16 cellular contexts compared by ENCODE assay signal in the genomic region with DNA sequence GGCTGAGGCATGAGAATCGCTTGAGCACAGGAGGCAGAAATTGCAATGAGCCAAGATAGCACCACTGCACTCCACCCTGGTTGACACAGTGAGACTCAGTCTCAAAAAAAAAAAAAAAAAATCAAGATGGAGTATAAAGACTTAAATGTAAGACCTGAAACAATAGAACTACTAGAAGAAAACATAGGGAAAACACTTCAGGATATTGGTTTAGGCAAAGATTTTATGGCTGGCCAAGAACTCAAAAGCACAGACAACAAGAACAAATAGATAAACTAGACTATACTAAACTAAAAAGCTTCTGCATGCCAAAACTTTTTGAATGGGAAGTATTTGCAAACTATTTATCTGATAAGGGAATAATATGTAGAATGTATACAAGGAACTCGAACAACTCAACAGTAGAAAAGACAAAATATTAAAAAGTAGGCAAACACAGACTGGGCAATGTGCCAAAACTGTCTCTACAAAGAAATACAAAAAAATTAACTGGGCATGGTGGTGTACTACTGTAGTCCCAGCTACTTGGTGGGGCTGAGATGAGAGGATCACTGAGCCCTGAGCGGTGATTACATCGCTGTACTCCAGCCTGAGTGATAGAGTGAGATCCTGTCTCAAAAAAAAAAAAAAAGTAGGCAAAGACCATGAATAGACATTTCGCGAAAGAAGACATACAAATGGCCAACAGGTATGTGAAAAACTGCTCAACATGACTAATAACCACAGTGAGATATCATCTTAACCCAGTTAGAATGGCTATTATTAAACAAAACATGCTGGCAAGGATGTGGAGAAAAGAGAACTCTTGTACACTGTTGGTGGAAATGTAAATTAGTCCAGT. TPM values are rescaled to one million over a fixed set of nuclear protein-coding genes. Genes with fewer than 3 reads are reported as not detected.
DNase-seq lines count a peak whose midpoint lies in the region; ATAC-seq and TF ChIP-seq lines count a peak whose summit lies in the region.
"Had no signal": no experiment of that assay in that cellular context is flagged by ENCODE, and none has a peak within 500 bp of the region (broad histone marks: within the 10 kb centered on the region; RNA-seq: fewer than 3 reads in every experiment).

No MANE protein-coding gene starts in this region.

- CTCF ChIA-PET in PC-3 (lab: Charles Lee), result interaction anchor here (0.8 kb wide), 1 partner anchor 10 kb away, joined by 3 read pairs; no protein-coding TSS in a partner anchor

- peaks cover 10% of the 10 kb centered on the region for H3F3A ChIP-seq in PC-3 (ENCODE audit: low read length, unreplicated experiment)

- in situ Hi-C loops in Caki2 (cut with HindIII; ENCODE audit: low pct_unique_long_range_greater_than_20kb, low sequenced_read_pairs), result no loop called here

- 0 out of 2 replicates have a peak, but pooled peaks cover 10% of the 10 kb centered on the region for H4K20me1 ChIP-seq in PC-3 (ENCODE audit: low read length)
- H4K20me1 ChIP-seq: BLaER1 had no signal

- H3K4me1 Mint-ChIP-seq in effector memory CD8-positive, alpha-beta T cell (ENCODE audit: low read depth in 2 of 2), result no peaks in the 10 kb centered on the region
- H3K4me1 Mint-ChIP-seq: stimulated activated effector memory CD8-positive, alpha-beta T cell treated with anti-CD3 and anti-CD28 coated beads, Interleukin-12 subunit alpha, Interleukin-12 subunit beta, amount 100 ng/mL, for 72 hours had no signal

- peak; percentile 67 for ATAC-seq in PC-3
- no peak for ATAC-seq in effector memory CD8-positive, alpha-beta T cell (replicated peaks)
- ATAC-seq in HG03442 (IDR thresholded peaks at IDR 0.05; ENCODE audit: unreplicated experiment), result no peak
- ATAC-seq: HCT116; stimulated activated effector memory CD8-positive, alpha-beta T cell treated with anti-CD3 and anti-CD28 coated beads, Interleukin-12 subunit alpha, Interleukin-12 subunit beta, amount 100 ng/mL, for 72 hours had no signal

- 76 to 80% (median 78%) methylated on average over 6 of the region's 6 CpGs for WGBS in adrenal gland, 4 donors

- no peak overlapping the region for H3K4me3 ChIP-seq in PC-3 (ENCODE audit: low read length)
- no peak overlapping the region for H3K4me3 ChIP-seq in adrenal gland
- H3K4me3 ChIP-seq: BLaER1 had no signal

- H3K27me3 ChIP-seq in PC-3 (ENCODE audit: low read length) (no peaks in the 10 kb centered on the region), adrenal gland (no peaks in the 10 kb centered on the region)
- H3K27me3 ChIP-seq: BLaER1 had no signal

- no peak overlapping the region for H2AFZ ChIP-seq in PC-3 (ENCODE audit: low read length)

- H3K27me3 Mint-ChIP-seq in effector memory CD8-positive, alpha-beta T cell, result no peaks in the 10 kb centered on the region

- POLR2A ChIA-PET in PC-3 (lab: Charles Lee; ENCODE audit: unreplicated experiment), result no interaction called here

- H3K27ac ChIP-seq in PC-3 (ENCODE audit: low read length) (no peak overlapping the region), adrenal gland (no peak overlapping the region)
- H3K27ac ChIP-seq: BLaER1 had no signal

- BruUV-seq in PC-3 (replicated peaks; lab: Mats Ljungman, UMichigan), result no TSS peak

- H3K36me3 Mint-ChIP-seq in effector memory CD8-positive, alpha-beta T cell (ENCODE audit: insufficient read depth), result peaks cover 5% of the 10 kb centered on the region

- H3K4me1 ChIP-seq in PC-3 (ENCODE audit: insufficient read depth, low read length), result peaks cover 18% of the 10 kb centered on the region
- no peaks in the 10 kb centered on the region for H3K4me1 ChIP-seq in adrenal gland (replicated peaks in 1 of 2)

- intact Hi-C loops in PC-3 (cut with micrococcal nuclease) (no loop called here), adrenal gland (cut with DNase I) (loop anchor here in 1 of 2 donors (5.0 kb wide), 1 partner anchor 396 kb away; no protein-coding TSS in a partner anchor)

- H3K9me3 ChIP-seq in PC-3 (ENCODE audit: low read length), result no peaks in the 10 kb centered on the region
- no peaks in the 10 kb centered on the region for H3K9me3 ChIP-seq in adrenal gland (replicated peaks in 1 of 3)

- TF ChIP-seq CTCF in PC-3 (conservative IDR thresholded peaks at IDR 0.05; ENCODE audit: low read depth, low read length) (no peak), adrenal gland (IDR thresholded peaks at IDR 0.05) (no peak)

- H3K9me2 ChIP-seq in PC-3 (replicated peaks; ENCODE audit: low read length), result no peaks in the 10 kb centered on the region

- H3K79me2 ChIP-seq in PC-3 (ENCODE audit: low read length), result no peaks in the 10 kb centered on the region

- no peak overlapping the region for H3K4me3 Mint-ChIP-seq in effector memory CD8-positive, alpha-beta T cell
- H3K4me3 Mint-ChIP-seq: activated T-helper 1 cell treated with anti-CD3 and anti-CD28 coated beads, Interleukin-12 subunit alpha, Interleukin-12 subunit beta, Interleukin-2, Interleukin-4 antibody, amounts not matched to agents 30 ng/mL and 10 ng/mL and 1 ng/mL, durations not matched to agents 14 hours and 24 hours and 36 hours; stimulated activated effector memory CD8-positive, alpha-beta T cell treated with anti-CD3 and anti-CD28 coated beads, Interleukin-12 subunit alpha, Interleukin-12 subunit beta, amount 100 ng/mL, for 72 hours had no signal

- peak overlapping the region; percentile 63 to 65 for H3K27ac Mint-ChIP-seq in effector memory CD8-positive, alpha-beta T cell

- peaks cover 5 to 18% of the 10 kb centered on the region in 2 donors for H3K9me3 Mint-ChIP-seq in effector memory CD8-positive, alpha-beta T cell

- no peak for TF ChIP-seq POLR2A in adrenal gland (IDR thresholded peaks at IDR 0.05)

- no peak overlapping the region for H3K4me2 ChIP-seq in PC-3 (ENCODE audit: low read length)
- H3K4me2 ChIP-seq: BLaER1 had no signal

- H3K9ac ChIP-seq in PC-3 (ENCODE audit: low read length), result no peak overlapping the region
- H3K9ac ChIP-seq: BLaER1 had no signal

- H3K36me3 ChIP-seq in PC-3 (ENCODE audit: low read depth, low read length) (peaks cover 32% of the 10 kb centered on the region), adrenal gland (replicated peaks in 1 of 2) (no peaks in the 10 kb centered on the region)

- DNase-seq in DMS53 (lab: John Stamatoyannopoulos, UW) (peak; percentile 27), DMS53 treated with DMSO at 0.1 percent for 48 hours (lab: John Stamatoyannopoulos, UW; ENCODE audit: unreplicated experiment) (no peak), Caki2 (ENCODE audit: low read depth) (peak; percentile 26), PC-3 (peak; percentile 74), adrenal gland (no peak)
- DNase-seq in effector memory CD8-positive, alpha-beta T cell, result no peak
- no peak for DNase-seq in activated effector memory CD4-positive, alpha-beta T cell treated with Interleukin-2 at 50 U/mL for 16 hours
- DNase-seq: activated CD4-positive, alpha-beta T cell treated with anti-CD3 and anti-CD28 coated beads, Interleukin-2, amount 50 U/mL, for 1 hour; aorta; DMS 273 treated with DMSO at 0.1 percent for 48 hours; T-helper 9 cell had no signal

RNA-seq across cellular contexts. Expression of a gene that starts 25.3 kb away (rescaled TPM):
- total RNA-seq in Caki2 (2014; rRNA removed; shearing (Covaris generic); ENCODE audit: low replicate concordance), result 42.8 and 53.5 TPM in 2 replicates
- total RNA-seq in PC-3 (2014; rRNA removed) (57.9 and 65.0 TPM in 2 replicates), adrenal gland (1 to 10 TPM in 2 of 8 donors, under 1 TPM in 6; 0.06 to 1.2 (median 0.66) TPM)
- polyA plus RNA-seq in adrenal gland, result 1 to 10 TPM in 1 of 3 donors, under 1 TPM in 2; 0.24 to 1.8 (median 0.24) TPM

RNA-seq across cellular contexts. Expression of a gene that starts 25.5 kb away (rescaled TPM):
- 24.4 and 29.6 TPM in 2 replicates for total RNA-seq in Caki2 (2014; rRNA removed; shearing (Covaris generic); ENCODE audit: low replicate concordance)
- total RNA-seq in PC-3 (2014; rRNA removed) (25.3 and 28.3 TPM in 2 replicates), adrenal gland (10 to 100 TPM in 6 of 8 donors, 1 to 10 TPM in 2; 9.4 to 20.4 (median 12.2) TPM)
- polyA plus RNA-seq in adrenal gland, result 10 to 100 TPM in 1 of 3 donors, 1 to 10 TPM in 2; 6.3 to 14.8 (median 8.8) TPM

Comparison
In these comparisons a context has a peak if more than half of its experiments do, and no peak if none do; other contexts are left out.
1. DNase-seq: peak in DMS53 (single experiment), Caki2 (single experiment) and PC-3 (single experiment); none in DMS53 treated with DMSO at 0.1 percent for 48 hours (single experiment), effector memory CD8-positive, alpha-beta T cell (0 of 3), adrenal gland (0 of 7) and activated effector memory CD4-positive, alpha-beta T cell treated with Interleukin-2 at 50 U/mL for 16 hours (single experiment).
2. RNA of a gene that starts 25.3 kb away (total RNA-seq): 57.9 to 65.0 TPM in PC-3 and 42.8 to 53.5 TPM in Caki2; 0.06 to 1.2 TPM in adrenal gland; every median in the first group is over 10 times any median in the second.